In genomic region chrX:18896680-18897544, GRCh38 we compare ENCODE assay signal across 21 cellular contexts.
A peak's percentile ranks its signal among the peaks of the same experiment; 100 is the strongest.
DNase-seq lines count a peak whose midpoint lies in the region; ATAC-seq and TF ChIP-seq lines count a peak whose summit lies in the region.
"Had no signal": no experiment of that assay in that cellular context is flagged by ENCODE, and none has a peak within 500 bp of the region (broad histone marks: within the 10 kb centered on the region; RNA-seq: fewer than 3 reads in every experiment).

No MANE protein-coding gene starts in this region.

- POLR2A ChIA-PET in activated CD8-positive, alpha-beta T cell treated with anti-CD3 and anti-CD28 coated beads, Interleukin-2, amount 10 ng/mL, durations not matched to agents 7 days and 5 days (lab: Charles Lee), result no interaction called here

- H3K27ac Mint-ChIP-seq in HFFc6, result no peak overlapping the region
- H3K27ac Mint-ChIP-seq in activated CD8-positive, alpha-beta T cell treated with anti-CD3 and anti-CD28 coated beads, Interleukin-2, amount 10 ng/mL, durations not matched to agents 7 days and 5 days, result no peak overlapping the region
- H3K27ac Mint-ChIP-seq: CD4-positive, alpha-beta memory T cell; IgD-negative memory B cell had no signal

- H2AK5ac ChIP-seq in neuronal stem cell (ENCODE audit: low read depth, low read length), result no peak overlapping the region

- no peaks in the 10 kb centered on the region for H3K36me3 Mint-ChIP-seq in HFFc6 (ENCODE audit: low read depth)
- H3K36me3 Mint-ChIP-seq in activated CD8-positive, alpha-beta T cell treated with anti-CD3 and anti-CD28 coated beads, Interleukin-2, amount 10 ng/mL, durations not matched to agents 7 days and 5 days (ENCODE audit: low read depth), result no peaks in the 10 kb centered on the region

- no peak overlapping the region for H2BK12ac ChIP-seq in neuronal stem cell (ENCODE audit: low read length)

- H4K91ac ChIP-seq in neuronal stem cell (ENCODE audit: low read depth, low read length, poor library complexity), result no peak overlapping the region

- peaks cover 3% of the 10 kb centered on the region; the same call in 1 of the 2 replicates for H3K27me3 Mint-ChIP-seq in HFFc6 (ENCODE audit: insufficient read depth)
- no peaks in the 10 kb centered on the region for H3K27me3 Mint-ChIP-seq in activated CD8-positive, alpha-beta T cell treated with anti-CD3 and anti-CD28 coated beads, Interleukin-2, amount 10 ng/mL, durations not matched to agents 7 days and 5 days (ENCODE audit: low read depth)
- H3K27me3 Mint-ChIP-seq: CD4-positive, alpha-beta memory T cell; IgD-negative memory B cell had no signal

- no peak for TF ChIP-seq CTCF in HFFc6 (IDR thresholded peaks at IDR 0.05)

- no peak overlapping the region for H2AFZ ChIP-seq in neuronal stem cell (ENCODE audit: low read length)

- H2BK5ac ChIP-seq in neuronal stem cell (ENCODE audit: low read length), result no peak overlapping the region

- H2BK120ac ChIP-seq in neuronal stem cell (ENCODE audit: low read depth, low read length), result no peak overlapping the region

- peak overlapping the region; percentile 15; the same call in 1 of the 2 replicates for H3K4me3 Mint-ChIP-seq in HFFc6
- no peak overlapping the region for H3K4me3 Mint-ChIP-seq in activated CD8-positive, alpha-beta T cell treated with anti-CD3 and anti-CD28 coated beads, Interleukin-2, amount 10 ng/mL, durations not matched to agents 7 days and 5 days
- H3K4me3 Mint-ChIP-seq: CD4-positive, alpha-beta memory T cell; IgD-negative memory B cell had no signal

- no peak overlapping the region for H3K4me2 ChIP-seq in neuronal stem cell (ENCODE audit: insufficient read depth, low read length, poor library complexity, severe bottlenecking)
- H3K4me2 ChIP-seq: SK-N-SH had no signal

- no peak overlapping the region for H4K8ac ChIP-seq in neuronal stem cell (ENCODE audit: low read depth, low read length)

- no peaks in the 10 kb centered on the region for H3K4me1 Mint-ChIP-seq in HFFc6 (ENCODE audit: low read depth)
- no peaks in the 10 kb centered on the region for H3K4me1 Mint-ChIP-seq in activated CD8-positive, alpha-beta T cell treated with anti-CD3 and anti-CD28 coated beads, Interleukin-2, amount 10 ng/mL, durations not matched to agents 7 days and 5 days (ENCODE audit: low read depth)
- H3K4me1 Mint-ChIP-seq: CD4-positive, alpha-beta memory T cell; IgD-negative memory B cell had no signal

- no peak for DNase-seq in HFFc6
- DNase-seq in neuronal stem cell (ENCODE audit: low spot score), result no peak
- no peak for DNase-seq in COLO668 (lab: John Stamatoyannopoulos, UW; ENCODE audit: unreplicated experiment)
- DNase-seq in activated CD8-positive, alpha-beta T cell treated with anti-CD3 and anti-CD28 coated beads, Interleukin-2, amount 10 ng/mL, durations not matched to agents 7 days and 5 days, result no peak
- DNase-seq: Calu3; CD4-positive, alpha-beta memory T cell; GOT3; Karpas-422; MG63; NCI-H1092; NCI-H2081 treated with DMSO at 0.1 percent for 48 hours; NCI-H446 treated with DMSO at 0.1 percent for 48 hours; Peyer's patch; SHP77; SK-N-SH had no signal

- H3K23ac ChIP-seq in neuronal stem cell (ENCODE audit: low read depth, low read length, poor library complexity), result no peak overlapping the region

- H3K9me3 ChIP-seq in neuronal stem cell (replicated peaks in 1 of 2; ENCODE audit: control insufficient read depth in 2 of 2, insufficient read depth in 1 of 2, low read depth in 1 of 2, low read length in 2 of 2), result no peaks in the 10 kb centered on the region
- H3K9me3 ChIP-seq in stomach smooth muscle (ENCODE audit: control insufficient read depth in 2 of 2, low read length in 2 of 2), result no peaks in the 10 kb centered on the region
- H3K9me3 ChIP-seq: BLaER1, MG63, Peyer's patch, SK-N-SH had no signal

- no peak overlapping the region for H3K4ac ChIP-seq in neuronal stem cell (ENCODE audit: low read length)

- H3K9ac ChIP-seq in neuronal stem cell (ENCODE audit: low read depth, low read length, poor library complexity) (peak overlapping the region; percentile 21), stomach smooth muscle (ENCODE audit: low read length in 2 of 2) (no peak overlapping the region)
- H3K9ac ChIP-seq: BLaER1, SK-N-SH had no signal

- no peak overlapping the region for H3K14ac ChIP-seq in neuronal stem cell (ENCODE audit: low read length)

- no peak overlapping the region for H2BK15ac ChIP-seq in neuronal stem cell (ENCODE audit: low read length)

- ATAC-seq in HG02884 (IDR thresholded peaks at IDR 0.05; ENCODE audit: unreplicated experiment), result no peak
- ATAC-seq in activated CD8-positive, alpha-beta T cell treated with anti-CD3 and anti-CD28 coated beads, Interleukin-2, amount 10 ng/mL, durations not matched to agents 7 days and 5 days, result no peak
- no peak for ATAC-seq in HG03025 (IDR thresholded peaks at IDR 0.05; ENCODE audit: low FRiP score, unreplicated experiment)

- no peaks in the 10 kb centered on the region for H3K9me3 Mint-ChIP-seq in HFFc6
- no peaks in the 10 kb centered on the region for H3K9me3 Mint-ChIP-seq in activated CD8-positive, alpha-beta T cell treated with anti-CD3 and anti-CD28 coated beads, Interleukin-2, amount 10 ng/mL, durations not matched to agents 7 days and 5 days (ENCODE audit: insufficient read depth)
- H3K9me3 Mint-ChIP-seq: CD4-positive, alpha-beta memory T cell; IgD-negative memory B cell had no signal

- CTCF ChIA-PET in activated CD8-positive, alpha-beta T cell treated with anti-CD3 and anti-CD28 coated beads, Interleukin-2, amount 10 ng/mL, durations not matched to agents 7 days and 5 days (lab: Charles Lee), result no interaction called here

- H3K4me1 ChIP-seq in neuronal stem cell (ENCODE audit: control insufficient read depth in 2 of 2, insufficient read depth in 1 of 2, low read depth in 1 of 2, low read length in 2 of 2), result peaks cover 0 to 5% of the 10 kb centered on the region in 2 donors
- peaks cover 11% of the 10 kb centered on the region for H3K4me1 ChIP-seq in stomach smooth muscle (ENCODE audit: control insufficient read depth, insufficient read depth, low read length)
- H3K4me1 ChIP-seq: Peyer's patch had no signal

- no peak overlapping the region for H3K18ac ChIP-seq in neuronal stem cell (ENCODE audit: low read length)

- H3K27me3 ChIP-seq in neuronal stem cell (ENCODE audit: control insufficient read depth in 3 of 3, insufficient read depth in 3 of 3, low read depth in 1 of 3, low read length in 3 of 3), result no peaks in the 10 kb centered on the region
- peaks cover 0 to 5% of the 10 kb centered on the region in 2 donors for H3K27me3 ChIP-seq in stomach smooth muscle (ENCODE audit: control insufficient read depth in 1 of 2, insufficient read depth in 2 of 2, low read length in 2 of 2)
- H3K27me3 ChIP-seq: MG63, Peyer's patch had no signal

- peak overlapping the region; percentile 76 for H3K27ac ChIP-seq in angular gyrus (ENCODE audit: low read depth, low read length)
- H3K27ac ChIP-seq in neuronal stem cell (replicated peaks; ENCODE audit: low read length), result no peak overlapping the region
- peak overlapping the region; percentile 60 for H3K27ac ChIP-seq in stomach smooth muscle (ENCODE audit: low read length)
- H3K27ac ChIP-seq: BLaER1, Peyer's patch had no signal

- H3K36me3 ChIP-seq in neuronal stem cell (replicated peaks in 1 of 2; ENCODE audit: control insufficient read depth in 2 of 2, insufficient read depth in 2 of 2, low read length in 2 of 2), result peaks cover 0 to 3% of the 10 kb centered on the region in 2 donors
- peaks cover 3% of the 10 kb centered on the region in 2 donors for H3K36me3 ChIP-seq in stomach smooth muscle (ENCODE audit: control insufficient read depth in 2 of 2, insufficient read depth in 2 of 2, low read length in 2 of 2)
- H3K36me3 ChIP-seq: MG63 had no signal

- no CpG with 5 or more reads among the region's 27 CpGs for WGBS in neuronal stem cell (ENCODE audit: extremely low coverage in 2 of 2, insufficient read length in 2 of 2, insufficient replicate concordance in 1 of 2), 2 donors

- H3K79me1 ChIP-seq in neuronal stem cell (ENCODE audit: low read depth, low read length), result peaks cover 2% of the 10 kb centered on the region

- no peak overlapping the region for H3K4me3 ChIP-seq in neuronal stem cell (ENCODE audit: low read length in 2 of 2)
- H3K4me3 ChIP-seq in stomach smooth muscle (ENCODE audit: low read length in 2 of 2), result no peak overlapping the region
- H3K4me3 ChIP-seq: BLaER1, MG63, Peyer's patch had no signal
